ENCODE assay signal across 8 cellular contexts in genomic region chr20:2750343-2751251, GRCh38. TPM values are rescaled to one million over a fixed set of nuclear protein-coding genes. Genes with fewer than 3 reads are reported as not detected.
DNase-seq lines count a peak whose midpoint lies in the region; ATAC-seq and TF ChIP-seq lines count a peak whose summit lies in the region.

No MANE protein-coding gene starts in this region.

- H3K9me3 ChIP-seq in Peyer's patch (no peaks in the 10 kb centered on the region), endodermal cell (ENCODE audit: control insufficient read depth, low read length) (no peaks in the 10 kb centered on the region), muscle layer of duodenum (ENCODE audit: control insufficient read depth in 1 of 2, low read length in 2 of 2) (no peaks in the 10 kb centered on the region)

- no peak overlapping the region for H3K9ac ChIP-seq in endodermal cell (ENCODE audit: extremely low read depth, low read length, poor library complexity, severe bottlenecking)

- H3K9me3 Mint-ChIP-seq in endodermal cell: no peaks in the 10 kb centered on the region

- H3K4me3 ChIP-seq in Peyer's patch (peak overlapping the region in 3 of 4 donors; percentile 16 to 64 (median 49)), endodermal cell (ENCODE audit: low read length) (peak overlapping the region; percentile 60), muscle layer of duodenum (ENCODE audit: low read depth in 1 of 2, low read length in 2 of 2) (peak overlapping the region; percentile 53 to 54)

- DNase-seq in NCI-H1092 treated with DMSO at 0.1 percent for 48 hours (lab: John Stamatoyannopoulos, UW) (peak; percentile 14), NCI-H1092 (lab: John Stamatoyannopoulos, UW) (no peak), Peyer's patch (peak in 2 of 3 donors; percentile 57 to 64), endodermal cell (peak; percentile 83)

- H3K27me3 ChIP-seq in Peyer's patch: no peaks in the 10 kb centered on the region
- peaks cover 97% of the 10 kb centered on the region for H3K27me3 ChIP-seq in endodermal cell (ENCODE audit: control insufficient read depth, insufficient read depth, low read length, poor library complexity, severe bottlenecking)
- peaks cover 28% of the 10 kb centered on the region for H3K27me3 ChIP-seq in muscle layer of duodenum (ENCODE audit: low read depth, low read length)

- peaks cover 13% of the 10 kb centered on the region for H3K4me1 Mint-ChIP-seq in endodermal cell

- H3K27ac ChIP-seq in Peyer's patch (peak overlapping the region in 2 of 4 donors; percentile 32 to 49), endodermal cell (ENCODE audit: low read depth, low read length) (no peak overlapping the region), muscle layer of duodenum (ENCODE audit: low read length) (no peak overlapping the region)

- H3K4me1 ChIP-seq in Peyer's patch (peaks cover 3 to 38% (median 18%) of the 10 kb centered on the region in 4 donors), endodermal cell (ENCODE audit: control insufficient read depth, insufficient read depth, low read length) (no peaks in the 10 kb centered on the region), muscle layer of duodenum (ENCODE audit: control insufficient read depth in 1 of 2, insufficient read depth in 2 of 2, low read length in 2 of 2) (peaks cover 3 to 29% of the 10 kb centered on the region in 2 donors)

- peak overlapping the region; percentile 47 for H3K4me3 Mint-ChIP-seq in endodermal cell

- no peak for TF ChIP-seq POLR2A in Peyer's patch (IDR thresholded peaks at IDR 0.05)

- H3K36me3 ChIP-seq in Peyer's patch (no peaks in the 10 kb centered on the region), endodermal cell (ENCODE audit: control insufficient read depth, insufficient read depth, low read length) (no peaks in the 10 kb centered on the region), muscle layer of duodenum (ENCODE audit: control insufficient read depth in 1 of 2, insufficient read depth in 2 of 2, low read length in 2 of 2) (no peaks in the 10 kb centered on the region)

- H3K27me3 Mint-ChIP-seq in endodermal cell (ENCODE audit: insufficient read depth): peaks cover 90% of the 10 kb centered on the region

- WGBS in endodermal cell (ENCODE audit: insufficient coverage in 1 of 2, insufficient read length in 1 of 2), 2 experiments: 2 to 3% methylated on average over 16 to 42 of the region's 44 CpGs

- no peak overlapping the region for H3K27ac Mint-ChIP-seq in endodermal cell

- no peaks in the 10 kb centered on the region for H3K36me3 Mint-ChIP-seq in endodermal cell (ENCODE audit: low read depth)

- peak in 1 of 6 experiments; percentile 2 for TF ChIP-seq CTCF in Peyer's patch (IDR thresholded peaks at IDR 0.05)
- no peak for TF ChIP-seq CTCF in endodermal cell (conservative IDR thresholded peaks at IDR 0.05)

- no peak for ATAC-seq in GM19397 (IDR thresholded peaks at IDR 0.05; ENCODE audit: unreplicated experiment)
- no peak for ATAC-seq in HG02588 (IDR thresholded peaks at IDR 0.05; ENCODE audit: unreplicated experiment)
- no peak for ATAC-seq in GM21723 (IDR thresholded peaks at IDR 0.05; ENCODE audit: unreplicated experiment)

RNA-seq across cellular contexts. Expression of gene CPXM1, which starts 49.8 kb away (rescaled TPM):
- total RNA-seq in Peyer's patch (1 to 10 TPM in 3 of 4 donors, not detected in 1; 1.1 to 2.5 (median 1.2) TPM), endodermal cell (100 to 1,000 TPM in 1 of 2 donors, 10 to 100 TPM in 1; 80.1 to 106 TPM)
- polyA plus RNA-seq in endodermal cell (2013, experiment 1 of 2): 174 TPM
- polyA plus RNA-seq in endodermal cell (2013, experiment 2 of 2): 158 TPM

RNA-seq across cellular contexts. Expression of gene EBF4, which starts 58.0 kb away (rescaled TPM):
- total RNA-seq in Peyer's patch (10 to 100 TPM in 1 of 4 donors, 1 to 10 TPM in 3; 1.4 to 17.3 (median 5.1) TPM), endodermal cell (10 to 100 TPM in 1 of 2 donors, 1 to 10 TPM in 1; 6.4 to 12.1 TPM)
- polyA plus RNA-seq in endodermal cell (2013, experiment 1 of 2): 17.5 TPM
- polyA plus RNA-seq in endodermal cell (2013, experiment 2 of 2): 16.1 TPM

Comparison
In these comparisons a context has a peak if more than half of its experiments do, and no peak if none do; other contexts are left out.
1. RNA of gene CPXM1, which starts 49.8 kb away (total RNA-seq): 80.1 to 106 TPM in endodermal cell; 1.1 to 2.5 TPM in Peyer's patch; every median in the first group is over 10 times any median in the second.
2. Peak in every context shown above with its lines, with median percentiles within 50 percentile points of each other: H3K4me3 ChIP-seq.